Comparison of ENCODE assay signal across 20 cellular contexts in the genomic region with DNA sequence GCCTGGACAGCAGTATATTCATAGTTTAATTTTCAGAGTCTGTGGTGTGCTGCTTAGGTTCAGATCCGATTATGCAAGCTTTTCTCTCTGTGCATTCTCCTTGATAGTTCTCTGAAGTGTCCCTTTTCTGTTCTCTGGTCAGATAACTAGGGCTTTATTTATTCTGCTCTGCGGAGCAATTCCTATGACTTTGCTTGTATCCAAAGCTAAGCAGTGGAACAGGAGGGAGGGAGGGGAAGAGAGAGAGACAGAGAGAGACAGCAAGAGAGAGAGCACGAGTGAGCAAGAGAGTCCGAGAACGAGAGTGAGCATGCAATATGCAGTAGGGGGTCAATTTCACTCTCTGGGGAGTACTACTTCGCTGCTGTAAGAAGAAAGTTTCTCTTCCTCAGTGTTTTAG.
DNase-seq lines count a peak whose midpoint lies in the region; ATAC-seq and TF ChIP-seq lines count a peak whose summit lies in the region.
"Had no signal": no experiment of that assay in that cellular context is flagged by ENCODE, and none has a peak within 500 bp of the region (broad histone marks: within the 10 kb centered on the region; RNA-seq: fewer than 3 reads in every experiment).

No MANE protein-coding gene starts in this region.

- no peak overlapping the region for H2BK120ac ChIP-seq in trophoblast cell (ENCODE audit: insufficient read depth, low read length, poor library complexity)

- peak overlapping the region; percentile 55 for H3K27ac ChIP-seq in left ventricle myocardium inferior (replicated peaks)
- H3K27ac ChIP-seq in OCI-LY3 (ENCODE audit: low read length), result no peak overlapping the region
- no peak overlapping the region for H3K27ac ChIP-seq in trophoblast cell (ENCODE audit: low read depth, low read length)
- H3K27ac ChIP-seq: A549, C4-2B, GM23248, HL-60 had no signal

- H3K4me3 ChIP-seq in left ventricle myocardium inferior, result peak overlapping the region; percentile 10
- no peak overlapping the region for H3K4me3 ChIP-seq in OCI-LY3 (ENCODE audit: low read length)
- no peak overlapping the region for H3K4me3 ChIP-seq in trophoblast cell (ENCODE audit: low read depth, low read length)
- H3K4me3 ChIP-seq: A549, GM12878, GM23248 had no signal

- DNase-seq in left ventricle myocardium inferior (no peak), left cardiac atrium (no peak), trophoblast cell (no peak), NCI-H2171 treated with DMSO at 0.1 percent for 48 hours (lab: John Stamatoyannopoulos, UW) (no peak)
- DNase-seq: AML-193; Calu3; CD4-positive, alpha-beta T cell; DMS 273 treated with DMSO at 0.1 percent for 48 hours; DMS53; DND-41; EL; GM23248; HCEC 1CT; HFFc6 had no signal

- H3K23ac ChIP-seq in trophoblast cell (ENCODE audit: low read length), result no peak overlapping the region

- H3K79me1 ChIP-seq in trophoblast cell (ENCODE audit: low read length), result no peaks in the 10 kb centered on the region

- H3K4me1 ChIP-seq in left ventricle myocardium inferior (peaks cover 15% of the 10 kb centered on the region), OCI-LY3 (ENCODE audit: low read length) (peaks cover 6% of the 10 kb centered on the region; the same call in 1 of the 2 replicates), trophoblast cell (ENCODE audit: control insufficient read depth in 1 of 2, insufficient read depth in 2 of 2, low read length in 2 of 2) (no peaks in the 10 kb centered on the region)
- H3K4me1 ChIP-seq: A549 had no signal

- no peak overlapping the region for H3K4ac ChIP-seq in trophoblast cell (ENCODE audit: low read depth, low read length)

- H3K79me2 ChIP-seq in OCI-LY3 (ENCODE audit: low read length) (peaks cover 3% of the 10 kb centered on the region; the same call in 1 of the 2 replicates), trophoblast cell (ENCODE audit: control insufficient read depth, insufficient read depth, low read length, poor library complexity) (no peaks in the 10 kb centered on the region)

- TF ChIP-seq CTCF in left ventricle myocardium inferior (IDR thresholded peaks at IDR 0.05; ENCODE audit: borderline replicate concordance) (no peak), OCI-LY3 (IDR thresholded peaks at IDR 0.05; ENCODE audit: low read depth, low read length) (no peak)

- H3K36me3 ChIP-seq in left ventricle myocardium inferior (peaks cover 9% of the 10 kb centered on the region), OCI-LY3 (replicated peaks; ENCODE audit: low read depth, low read length) (peaks cover 4% of the 10 kb centered on the region), trophoblast cell (ENCODE audit: control insufficient read depth in 1 of 2, insufficient read depth in 2 of 2, low read length in 2 of 2) (no peaks in the 10 kb centered on the region)

- H3K9ac ChIP-seq in OCI-LY3 (ENCODE audit: low read length) (no peak overlapping the region), trophoblast cell (ENCODE audit: low read length) (no peak overlapping the region)
- H3K9ac ChIP-seq: GM23248 had no signal

- H2AK5ac ChIP-seq in trophoblast cell (ENCODE audit: low read length), result no peak overlapping the region

- no peak overlapping the region for H4K91ac ChIP-seq in trophoblast cell (ENCODE audit: low read depth, low read length)

- H2BK5ac ChIP-seq in trophoblast cell (ENCODE audit: low read depth, low read length, poor library complexity), result peak overlapping the region; percentile 49

- H4K20me1 ChIP-seq in OCI-LY3 (ENCODE audit: insufficient read depth, low read length), result no peaks in the 10 kb centered on the region

- no peak overlapping the region for H2BK12ac ChIP-seq in trophoblast cell (ENCODE audit: low read length)

- H4K12ac ChIP-seq in trophoblast cell (ENCODE audit: low read depth, low read length), result no peak overlapping the region

- no CpG with 5 or more reads among the region's 6 CpGs for WGBS in trophoblast cell (ENCODE audit: extremely low coverage, insufficient coverage, insufficient read length)

- H2AFZ ChIP-seq in OCI-LY3 (ENCODE audit: low read depth, low read length) (no peak overlapping the region), trophoblast cell (ENCODE audit: insufficient read depth, low read length, poor library complexity) (no peak overlapping the region)
- H2AFZ ChIP-seq: GM23248 had no signal

- peaks cover 26% of the 10 kb centered on the region for H3K9me3 ChIP-seq in left ventricle myocardium inferior (replicated peaks)
- H3K9me3 ChIP-seq in OCI-LY3 (ENCODE audit: insufficient read depth, low read length), result peaks cover 8% of the 10 kb centered on the region; the same call in 1 of the 2 replicates
- H3K9me3 ChIP-seq in trophoblast cell (ENCODE audit: insufficient read depth, low read depth, low read length), result no peaks in the 10 kb centered on the region

- H3K27me3 ChIP-seq in left ventricle myocardium inferior (ENCODE audit: low read depth), result no peaks in the 10 kb centered on the region
- H3K27me3 ChIP-seq in OCI-LY3 (ENCODE audit: low read depth, low read length), result no peaks in the 10 kb centered on the region
- H3K27me3 ChIP-seq in trophoblast cell (ENCODE audit: insufficient read depth, low read length), result no peaks in the 10 kb centered on the region

- ATAC-seq in left cardiac atrium, result no peak
- ATAC-seq in GM19023 (IDR thresholded peaks at IDR 0.05; ENCODE audit: unreplicated experiment), result no peak
- ATAC-seq: A549, GM12878 had no signal

- no peak overlapping the region for H4K8ac ChIP-seq in trophoblast cell (ENCODE audit: low read depth, low read length)

- H3K4me2 ChIP-seq in OCI-LY3 (ENCODE audit: low read length) (peak overlapping the region; percentile 15; the same call in 1 of the 2 replicates), trophoblast cell (ENCODE audit: low read length) (no peak overlapping the region)
- H3K4me2 ChIP-seq: A549 had no signal

- H3K14ac ChIP-seq in trophoblast cell (ENCODE audit: low read length), result no peak overlapping the region

- no peak overlapping the region for H3K18ac ChIP-seq in trophoblast cell (ENCODE audit: low read length)

- intact Hi-C loops in left ventricle myocardium inferior (cut with micrococcal nuclease) (no loop called here), left cardiac atrium (cut with DNase I) (no loop called here)
